Comparison of ENCODE assay signal across 1 cellular context in the genomic region with DNA sequence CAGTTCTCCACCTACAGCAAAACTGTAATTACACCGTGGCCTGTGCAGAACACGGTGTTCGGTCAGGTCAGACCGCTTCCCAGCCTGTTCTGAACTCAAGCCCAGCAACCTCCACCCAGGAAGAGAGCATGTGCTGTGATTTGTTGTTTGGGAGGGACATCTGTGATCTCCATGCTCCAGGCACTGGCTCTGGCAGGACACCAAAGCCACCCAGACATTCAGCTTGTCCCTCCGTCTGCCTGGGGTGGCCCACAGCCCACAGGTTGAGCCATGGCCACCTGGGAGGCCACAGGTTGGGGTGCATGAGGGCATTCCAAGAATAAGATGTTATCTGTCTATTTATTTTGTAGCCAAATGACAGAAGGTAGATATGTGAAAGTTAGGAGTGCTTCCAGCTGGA.
TF ChIP-seq lines count a peak whose summit lies in the region.

No MANE protein-coding gene starts in this region.

TF ChIP-seq in HepG2, 621 proteins besides CTCF, POLR2A, EP300 and RAD21:
- TF ChIP-seq, protein P1, sequence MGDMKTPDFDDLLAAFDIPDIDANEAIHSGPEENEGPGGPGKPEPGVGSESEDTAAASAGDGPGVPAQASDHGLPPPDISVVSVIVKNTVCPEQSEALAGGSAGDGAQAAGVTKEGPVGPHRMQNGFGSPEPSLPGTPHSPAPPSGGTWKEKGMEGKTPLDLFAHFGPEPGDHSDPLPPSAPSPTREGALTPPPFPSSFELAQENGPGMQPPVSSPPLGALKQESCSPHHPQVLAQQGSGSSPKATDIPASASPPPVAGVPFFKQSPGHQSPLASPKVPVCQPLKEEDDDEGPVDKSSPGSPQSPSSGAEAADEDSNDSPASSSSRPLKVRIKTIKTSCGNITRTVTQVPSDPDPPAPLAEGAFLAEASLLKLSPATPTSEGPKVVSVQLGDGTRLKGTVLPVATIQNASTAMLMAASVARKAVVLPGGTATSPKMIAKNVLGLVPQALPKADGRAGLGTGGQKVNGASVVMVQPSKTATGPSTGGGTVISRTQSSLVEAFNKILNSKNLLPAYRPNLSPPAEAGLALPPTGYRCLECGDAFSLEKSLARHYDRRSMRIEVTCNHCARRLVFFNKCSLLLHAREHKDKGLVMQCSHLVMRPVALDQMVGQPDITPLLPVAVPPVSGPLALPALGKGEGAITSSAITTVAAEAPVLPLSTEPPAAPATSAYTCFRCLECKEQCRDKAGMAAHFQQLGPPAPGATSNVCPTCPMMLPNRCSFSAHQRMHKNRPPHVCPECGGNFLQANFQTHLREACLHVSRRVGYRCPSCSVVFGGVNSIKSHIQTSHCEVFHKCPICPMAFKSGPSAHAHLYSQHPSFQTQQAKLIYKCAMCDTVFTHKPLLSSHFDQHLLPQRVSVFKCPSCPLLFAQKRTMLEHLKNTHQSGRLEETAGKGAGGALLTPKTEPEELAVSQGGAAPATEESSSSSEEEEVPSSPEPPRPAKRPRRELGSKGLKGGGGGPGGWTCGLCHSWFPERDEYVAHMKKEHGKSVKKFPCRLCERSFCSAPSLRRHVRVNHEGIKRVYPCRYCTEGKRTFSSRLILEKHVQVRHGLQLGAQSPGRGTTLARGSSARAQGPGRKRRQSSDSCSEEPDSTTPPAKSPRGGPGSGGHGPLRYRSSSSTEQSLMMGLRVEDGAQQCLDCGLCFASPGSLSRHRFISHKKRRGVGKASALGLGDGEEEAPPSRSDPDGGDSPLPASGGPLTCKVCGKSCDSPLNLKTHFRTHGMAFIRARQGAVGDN (CRISPR knock-in tag; IDR thresholded peaks at IDR 0.05) = no peak
- TF ChIP-seq, protein P2, sequence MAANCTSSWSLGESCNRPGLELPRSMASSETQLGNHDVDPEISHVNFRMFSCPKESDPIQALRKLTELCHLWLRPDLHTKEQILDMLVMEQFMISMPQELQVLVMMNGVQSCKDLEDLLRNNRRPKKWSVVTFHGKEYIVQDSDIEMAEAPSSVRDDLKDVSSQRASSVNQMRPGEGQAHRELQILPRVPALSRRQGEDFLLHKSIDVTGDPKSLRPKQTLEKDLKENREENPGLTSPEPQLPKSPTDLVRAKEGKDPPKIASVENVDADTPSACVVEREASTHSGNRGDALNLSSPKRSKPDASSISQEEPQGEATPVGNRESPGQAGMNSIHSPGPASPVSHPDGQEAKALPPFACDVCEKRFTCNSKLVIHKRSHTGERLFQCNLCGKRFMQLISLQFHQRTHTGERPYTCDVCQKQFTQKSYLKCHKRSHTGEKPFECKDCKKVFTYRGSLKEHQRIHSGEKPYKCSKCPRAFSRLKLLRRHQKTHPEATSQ (CRISPR knock-in tag; IDR thresholded peaks at IDR 0.05; ENCODE audit: borderline replicate concordance) = no peak
- no peak for TF ChIP-seq ZNF382 (CRISPR knock-in tag; IDR thresholded peaks at IDR 0.05; ENCODE audit: borderline replicate concordance)
- no peak for TF ChIP-seq PHF8 (CRISPR knock-in tag; IDR thresholded peaks at IDR 0.05)
- TF ChIP-seq, protein P3, sequence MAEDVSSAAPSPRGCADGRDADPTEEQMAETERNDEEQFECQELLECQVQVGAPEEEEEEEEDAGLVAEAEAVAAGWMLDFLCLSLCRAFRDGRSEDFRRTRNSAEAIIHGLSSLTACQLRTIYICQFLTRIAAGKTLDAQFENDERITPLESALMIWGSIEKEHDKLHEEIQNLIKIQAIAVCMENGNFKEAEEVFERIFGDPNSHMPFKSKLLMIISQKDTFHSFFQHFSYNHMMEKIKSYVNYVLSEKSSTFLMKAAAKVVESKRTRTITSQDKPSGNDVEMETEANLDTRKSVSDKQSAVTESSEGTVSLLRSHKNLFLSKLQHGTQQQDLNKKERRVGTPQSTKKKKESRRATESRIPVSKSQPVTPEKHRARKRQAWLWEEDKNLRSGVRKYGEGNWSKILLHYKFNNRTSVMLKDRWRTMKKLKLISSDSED (CRISPR knock-in tag; IDR thresholded peaks at IDR 0.05) = no peak
- no peak for TF ChIP-seq HHEX (CRISPR knock-in tag; IDR thresholded peaks at IDR 0.05)
- TF ChIP-seq CBFB (CRISPR knock-in tag; IDR thresholded peaks at IDR 0.05) = no peak
- TF ChIP-seq ZNF841 (CRISPR knock-in tag; IDR thresholded peaks at IDR 0.05; ENCODE audit: borderline replicate concordance) = no peak
- TF ChIP-seq FOXJ3 (CRISPR knock-in tag; IDR thresholded peaks at IDR 0.05; ENCODE audit: borderline replicate concordance) = no peak
- TF ChIP-seq ZNF562 (CRISPR knock-in tag; IDR thresholded peaks at IDR 0.05; ENCODE audit: borderline replicate concordance) = no peak
